Comparison of ENCODE assay signal across 24 cellular contexts in the genomic region with DNA sequence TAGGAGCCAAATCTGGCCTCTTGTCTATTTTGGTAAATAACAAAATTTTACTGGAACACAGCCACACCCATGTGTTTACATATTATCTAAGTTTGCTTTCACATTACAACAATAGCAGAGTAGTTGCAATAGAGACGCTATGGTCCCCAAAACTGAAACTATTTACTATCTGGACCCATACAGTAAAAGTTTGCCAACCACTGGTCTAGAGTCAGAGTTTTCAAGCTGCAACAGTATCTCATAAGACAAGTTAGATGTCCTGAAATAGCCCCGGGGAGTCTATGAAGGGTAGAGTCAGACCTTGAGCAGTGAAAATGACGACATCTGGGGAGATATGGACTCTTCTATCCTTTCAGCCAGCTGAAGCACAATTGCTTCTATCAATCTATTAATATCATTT.
"Had no signal": no experiment of that assay in that cellular context is flagged by ENCODE, and none has a peak within 500 bp of the region (broad histone marks: within the 10 kb centered on the region; RNA-seq: fewer than 3 reads in every experiment).

No MANE protein-coding gene starts in this region.

- H3K36me3 ChIP-seq: colonic mucosa, esophagus squamous epithelium, heart right ventricle, lower lobe of right lung, suprapubic skin, tibial artery had no signal

- H3K27me3 Mint-ChIP-seq: activated naive CD4-positive, alpha-beta T cell treated with anti-CD3 and anti-CD28 coated beads, Interleukin-2, amount 50 U/mL, for 24 hours had no signal

- ATAC-seq: activated CD8-positive, alpha-beta T cell treated with anti-CD3 and anti-CD28 coated beads for 36 hours; left lobe of liver; lower lobe of right lung; natural killer cell; right cardiac atrium had no signal

- H3K4me1 ChIP-seq: colonic mucosa, esophagus squamous epithelium, lower lobe of right lung, suprapubic skin, tibial artery had no signal

- H3K4me1 Mint-ChIP-seq: activated B cell treated with CpG ODN at 0.5 μM for 24 hours; activated naive CD4-positive, alpha-beta T cell treated with anti-CD3 and anti-CD28 coated beads, Interleukin-2, amount 50 U/mL, for 24 hours; natural killer cell had no signal

- H3K4me3 Mint-ChIP-seq: activated B cell treated with CpG ODN at 0.5 μM for 24 hours; activated CD8-positive, alpha-beta T cell treated with anti-CD3 and anti-CD28 coated beads for 36 hours; activated naive CD4-positive, alpha-beta T cell treated with anti-CD3 and anti-CD28 coated beads, Interleukin-2, amount 50 U/mL, for 24 hours; natural killer cell had no signal

- H3K9me3 ChIP-seq: colonic mucosa, esophagus squamous epithelium, lower lobe of right lung, suprapubic skin had no signal

- H3K9me3 Mint-ChIP-seq: activated B cell treated with CpG ODN at 0.5 μM for 24 hours; activated CD8-positive, alpha-beta T cell treated with anti-CD3 and anti-CD28 coated beads for 36 hours; activated T-helper 2 cell treated with anti-CD3 and anti-CD28 coated beads, Interferon-gamma antibody, Interleukin-2, Interleukin-4, amounts not matched to agents 10 μg/mL and 5 μg/mL and 100 μg/mL, durations not matched to agents 14 hours and 24 hours and 36 hours had no signal

- H3K27me3 ChIP-seq: colonic mucosa, esophagus squamous epithelium, heart right ventricle, suprapubic skin, tibial artery had no signal

- H3K4me3 ChIP-seq: colonic mucosa, esophagus squamous epithelium, heart right ventricle, lower lobe of right lung, suprapubic skin, tibial artery had no signal

- H3K27ac ChIP-seq: colonic mucosa, epithelial cell of prostate, esophagus squamous epithelium, heart right ventricle, lower lobe of right lung, suprapubic skin, tibial artery had no signal

- H3K36me3 Mint-ChIP-seq: activated naive CD4-positive, alpha-beta T cell treated with anti-CD3 and anti-CD28 coated beads, Interleukin-2, amount 50 U/mL, for 24 hours; natural killer cell had no signal

- H3K27ac Mint-ChIP-seq: activated B cell treated with CpG ODN at 0.5 μM for 24 hours; activated CD8-positive, alpha-beta T cell treated with anti-CD3 and anti-CD28 coated beads for 36 hours; activated naive CD4-positive, alpha-beta T cell treated with anti-CD3 and anti-CD28 coated beads, Interleukin-2, amount 50 U/mL, for 24 hours; activated T-helper 2 cell treated with anti-CD3 and anti-CD28 coated beads, Interferon-gamma antibody, Interleukin-2, Interleukin-4, amounts not matched to agents 10 μg/mL and 5 μg/mL and 100 μg/mL, durations not matched to agents 14 hours and 24 hours and 36 hours; natural killer cell had no signal

- DNase-seq: activated B cell treated with CpG ODN at 0.5 μM for 24 hours; activated CD4-positive, alpha-beta T cell treated with anti-CD3 and anti-CD28 coated beads, Interleukin-2, amount 50 U/mL, for 1 hour; activated CD8-positive, alpha-beta T cell treated with anti-CD3 and anti-CD28 coated beads for 36 hours; activated T-cell treated with anti-CD3 and anti-CD28 coated beads, Interleukin-2, amount 50 U/mL, for 48 hours; anterior cingulate cortex; cerebellar nuclear complex; colonic mucosa; effector CD8-positive, alpha-beta T cell; esophagus squamous epithelium; foreskin melanocyte; heart right ventricle; kidney glomerular epithelial cell; lower lobe of right lung; mesenchymal stem cell; natural killer cell; posterior cingulate gyrus; right cardiac atrium; stimulated activated naive CD4-positive, alpha-beta T cell; tibial artery had no signal
